Comparison of ENCODE assay signal across 12 cellular contexts in genomic region chr1:70042090-70042716, GRCh38.
DNase-seq lines count a peak whose midpoint lies in the region; ATAC-seq and TF ChIP-seq lines count a peak whose summit lies in the region.
"Had no signal": no experiment of that assay in that cellular context is flagged by ENCODE, and none has a peak within 500 bp of the region (broad histone marks: within the 10 kb centered on the region; RNA-seq: fewer than 3 reads in every experiment).

No MANE protein-coding gene starts in this region.

- H3K4me3 ChIP-seq in left ventricle myocardium inferior: no peak overlapping the region
- H3K4me3 ChIP-seq in heart right ventricle: no peak overlapping the region
- H3K4me3 ChIP-seq in OCI-LY3 (ENCODE audit: low read length): no peak overlapping the region
- no peak overlapping the region for H3K4me3 ChIP-seq in upper lobe of right lung
- no peak overlapping the region for H3K4me3 ChIP-seq in sigmoid colon
- H3K4me3 ChIP-seq: gastroesophageal sphincter had no signal

- no peaks in the 10 kb centered on the region for H4K20me1 ChIP-seq in OCI-LY3 (ENCODE audit: insufficient read depth, low read length)

- H3K27ac ChIP-seq in left ventricle myocardium inferior (replicated peaks) (peak overlapping the region; percentile 44), heart right ventricle (no peak overlapping the region), OCI-LY3 (ENCODE audit: low read length) (no peak overlapping the region), upper lobe of right lung (no peak overlapping the region), sigmoid colon (no peak overlapping the region)
- H3K27ac ChIP-seq: gastroesophageal sphincter had no signal

- H3K9me3 ChIP-seq in left ventricle myocardium inferior (replicated peaks): no peaks in the 10 kb centered on the region
- H3K9me3 ChIP-seq in heart right ventricle: no peaks in the 10 kb centered on the region
- no peaks in the 10 kb centered on the region for H3K9me3 ChIP-seq in OCI-LY3 (ENCODE audit: insufficient read depth, low read length)
- H3K9me3 ChIP-seq in upper lobe of right lung: no peaks in the 10 kb centered on the region
- H3K9me3 ChIP-seq in sigmoid colon: no peaks in the 10 kb centered on the region
- H3K9me3 ChIP-seq: gastroesophageal sphincter had no signal

- peak overlapping the region; percentile 34 for H3K4me2 ChIP-seq in OCI-LY3 (ENCODE audit: low read length)

- no peak overlapping the region for H2AFZ ChIP-seq in OCI-LY3 (ENCODE audit: low read depth, low read length)

- H3K4me1 ChIP-seq in left ventricle myocardium inferior: peaks cover 23% of the 10 kb centered on the region
- peaks cover 0 to 10% (median 0%) of the 10 kb centered on the region in 9 donors for H3K4me1 ChIP-seq in heart right ventricle
- peaks cover 12% of the 10 kb centered on the region for H3K4me1 ChIP-seq in OCI-LY3 (ENCODE audit: low read length)
- H3K4me1 ChIP-seq in upper lobe of right lung: no peaks in the 10 kb centered on the region
- peaks cover 0 to 10% (median 7%) of the 10 kb centered on the region in 4 donors for H3K4me1 ChIP-seq in sigmoid colon
- H3K4me1 ChIP-seq: gastroesophageal sphincter had no signal

- no peak for TF ChIP-seq EP300 in sigmoid colon (IDR thresholded peaks at IDR 0.05)

- TF ChIP-seq POLR2A in sigmoid colon (IDR thresholded peaks at IDR 0.05): no peak

- intact Hi-C loops in left ventricle myocardium inferior (cut with micrococcal nuclease): no loop called here
- intact Hi-C loops in heart right ventricle (cut with DNase I): no loop called here
- intact Hi-C loops in upper lobe of right lung (cut with DNase I): no loop called here
- intact Hi-C loops in sigmoid colon (cut with DNase I): no loop called here

- TF ChIP-seq CTCF in left ventricle myocardium inferior (IDR thresholded peaks at IDR 0.05; ENCODE audit: borderline replicate concordance) (no peak), heart right ventricle (IDR thresholded peaks at IDR 0.05) (no peak), OCI-LY3 (IDR thresholded peaks at IDR 0.05; ENCODE audit: low read depth, low read length) (no peak), upper lobe of right lung (IDR thresholded peaks at IDR 0.05) (no peak), sigmoid colon (IDR thresholded peaks at IDR 0.05) (no peak)

- H3K36me3 ChIP-seq in left ventricle myocardium inferior (no peaks in the 10 kb centered on the region), heart right ventricle (no peaks in the 10 kb centered on the region), OCI-LY3 (replicated peaks; ENCODE audit: low read depth, low read length) (no peaks in the 10 kb centered on the region), upper lobe of right lung (no peaks in the 10 kb centered on the region), sigmoid colon (no peaks in the 10 kb centered on the region)
- H3K36me3 ChIP-seq: gastroesophageal sphincter had no signal

- WGBS in heart right ventricle, 2 donors: 55 to 56% methylated on average over 3 of the region's 3 CpGs
- WGBS in sigmoid colon, 2 donors: 69 to 76% methylated on average over 3 of the region's 3 CpGs

- H3K79me2 ChIP-seq in OCI-LY3 (ENCODE audit: low read length): no peaks in the 10 kb centered on the region

- H3K27me3 ChIP-seq in left ventricle myocardium inferior (ENCODE audit: low read depth) (no peaks in the 10 kb centered on the region), heart right ventricle (no peaks in the 10 kb centered on the region), OCI-LY3 (ENCODE audit: low read depth, low read length) (no peaks in the 10 kb centered on the region), upper lobe of right lung (no peaks in the 10 kb centered on the region), sigmoid colon (no peaks in the 10 kb centered on the region)
- H3K27me3 ChIP-seq: gastroesophageal sphincter had no signal

- H3K9ac ChIP-seq in OCI-LY3 (ENCODE audit: low read length): no peak overlapping the region

- no peak for DNase-seq in left ventricle myocardium inferior
- no peak for DNase-seq in heart right ventricle
- DNase-seq in fibroblast of gingiva (ENCODE audit: low read depth): peak; percentile 27
- no peak for DNase-seq in upper lobe of right lung
- no peak for DNase-seq in NCI-H187 treated with DMSO at 0.1 percent for 48 hours (lab: John Stamatoyannopoulos, UW)
- DNase-seq in sigmoid colon: no peak
- DNase-seq: dermis blood vessel endothelial cell, NCI-H2171 treated with DMSO at 0.1 percent for 48 hours had no signal

- no peak for ATAC-seq in heart right ventricle
- peak; percentile 50 for ATAC-seq in upper lobe of right lung
- ATAC-seq in HG02973 (IDR thresholded peaks at IDR 0.05; ENCODE audit: unreplicated experiment): no peak
- ATAC-seq: gastroesophageal sphincter, HCT116 had no signal
